Comparison of ENCODE assay signal across 1 cellular context in the genomic region with DNA sequence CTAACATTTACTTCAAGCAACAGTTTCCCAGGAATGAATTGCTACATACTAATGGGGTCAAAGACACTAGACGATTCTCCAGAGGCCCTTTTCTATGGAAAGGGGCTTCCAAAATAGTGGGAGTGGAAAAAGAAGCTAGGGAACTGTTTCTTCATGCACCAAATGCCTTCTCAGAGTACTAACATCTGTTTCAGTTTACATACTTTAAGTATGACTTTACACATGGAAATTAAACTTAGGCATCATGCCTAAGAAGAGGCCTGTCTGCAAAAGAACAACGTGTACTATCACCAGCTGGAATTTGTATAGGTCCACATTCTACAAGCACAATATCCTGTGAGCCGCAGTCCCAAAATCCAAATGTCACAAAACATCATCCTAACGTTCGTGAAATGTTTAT.
TF ChIP-seq lines count a peak whose summit lies in the region.

No MANE protein-coding gene starts in this region.

TF ChIP-seq in SK-N-SH, 30 proteins besides CTCF, POLR2A, EP300 and RAD21 (continued from another document):
- TF ChIP-seq, protein P1, sequence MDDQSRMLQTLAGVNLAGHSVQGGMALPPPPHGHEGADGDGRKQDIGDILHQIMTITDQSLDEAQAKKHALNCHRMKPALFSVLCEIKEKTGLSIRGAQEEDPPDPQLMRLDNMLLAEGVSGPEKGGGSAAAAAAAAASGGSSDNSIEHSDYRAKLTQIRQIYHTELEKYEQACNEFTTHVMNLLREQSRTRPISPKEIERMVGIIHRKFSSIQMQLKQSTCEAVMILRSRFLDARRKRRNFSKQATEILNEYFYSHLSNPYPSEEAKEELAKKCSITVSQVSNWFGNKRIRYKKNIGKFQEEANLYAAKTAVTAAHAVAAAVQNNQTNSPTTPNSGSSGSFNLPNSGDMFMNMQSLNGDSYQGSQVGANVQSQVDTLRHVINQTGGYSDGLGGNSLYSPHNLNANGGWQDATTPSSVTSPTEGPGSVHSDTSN (IDR thresholded peaks at IDR 0.05) = peak; percentile 76
- no peak for TF ChIP-seq YY1 (IDR thresholded peaks at IDR 0.05; ENCODE audit: low read depth)
- TF ChIP-seq GATA2 (CRISPR knock-in tag; IDR thresholded peaks at IDR 0.05) = no peak
- TF ChIP-seq SMC3 (IDR thresholded peaks at IDR 0.05; ENCODE audit: low read depth, low read length) = peak; percentile 14; the same call in 1 of the 2 replicates
- no peak for TF ChIP-seq MXI1 (IDR thresholded peaks at IDR 0.05; ENCODE audit: low read depth, low read length)
- no peak for TF ChIP-seq ELF1 (IDR thresholded peaks at IDR 0.05)
- TF ChIP-seq GABPA (IDR thresholded peaks at IDR 0.05; ENCODE audit: low read depth) = no peak
- TF ChIP-seq TAF1 (IDR thresholded peaks at IDR 0.05; ENCODE audit: borderline replicate concordance, low read depth, low read length) = no peak
- peak; percentile 66 for TF ChIP-seq FOSL2 (IDR thresholded peaks at IDR 0.05; ENCODE audit: borderline replicate concordance, low read depth)
- TF ChIP-seq, protein P2, sequence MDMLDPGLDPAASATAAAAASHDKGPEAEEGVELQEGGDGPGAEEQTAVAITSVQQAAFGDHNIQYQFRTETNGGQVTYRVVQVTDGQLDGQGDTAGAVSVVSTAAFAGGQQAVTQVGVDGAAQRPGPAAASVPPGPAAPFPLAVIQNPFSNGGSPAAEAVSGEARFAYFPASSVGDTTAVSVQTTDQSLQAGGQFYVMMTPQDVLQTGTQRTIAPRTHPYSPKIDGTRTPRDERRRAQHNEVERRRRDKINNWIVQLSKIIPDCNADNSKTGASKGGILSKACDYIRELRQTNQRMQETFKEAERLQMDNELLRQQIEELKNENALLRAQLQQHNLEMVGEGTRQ (IDR thresholded peaks at IDR 0.05; ENCODE audit: borderline replicate concordance, low read depth, low read length) = no peak
- peak; percentile 32; the same call in 1 of the 2 replicates for TF ChIP-seq MEF2A (IDR thresholded peaks at IDR 0.05; ENCODE audit: borderline replicate concordance, low read depth)
- no peak for TF ChIP-seq RCOR1 (IDR thresholded peaks at IDR 0.05; ENCODE audit: low read length)
- TF ChIP-seq, protein P3, sequence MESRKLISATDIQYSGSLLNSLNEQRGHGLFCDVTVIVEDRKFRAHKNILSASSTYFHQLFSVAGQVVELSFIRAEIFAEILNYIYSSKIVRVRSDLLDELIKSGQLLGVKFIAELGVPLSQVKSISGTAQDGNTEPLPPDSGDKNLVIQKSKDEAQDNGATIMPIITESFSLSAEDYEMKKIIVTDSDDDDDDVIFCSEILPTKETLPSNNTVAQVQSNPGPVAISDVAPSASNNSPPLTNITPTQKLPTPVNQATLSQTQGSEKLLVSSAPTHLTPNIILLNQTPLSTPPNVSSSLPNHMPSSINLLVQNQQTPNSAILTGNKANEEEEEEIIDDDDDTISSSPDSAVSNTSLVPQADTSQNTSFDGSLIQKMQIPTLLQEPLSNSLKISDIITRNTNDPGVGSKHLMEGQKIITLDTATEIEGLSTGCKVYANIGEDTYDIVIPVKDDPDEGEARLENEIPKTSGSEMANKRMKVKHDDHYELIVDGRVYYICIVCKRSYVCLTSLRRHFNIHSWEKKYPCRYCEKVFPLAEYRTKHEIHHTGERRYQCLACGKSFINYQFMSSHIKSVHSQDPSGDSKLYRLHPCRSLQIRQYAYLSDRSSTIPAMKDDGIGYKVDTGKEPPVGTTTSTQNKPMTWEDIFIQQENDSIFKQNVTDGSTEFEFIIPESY (IDR thresholded peaks at IDR 0.05; ENCODE audit: borderline replicate concordance, low read depth) = no peak
